19 cellular contexts compared by ENCODE assay signal in the genomic region with DNA sequence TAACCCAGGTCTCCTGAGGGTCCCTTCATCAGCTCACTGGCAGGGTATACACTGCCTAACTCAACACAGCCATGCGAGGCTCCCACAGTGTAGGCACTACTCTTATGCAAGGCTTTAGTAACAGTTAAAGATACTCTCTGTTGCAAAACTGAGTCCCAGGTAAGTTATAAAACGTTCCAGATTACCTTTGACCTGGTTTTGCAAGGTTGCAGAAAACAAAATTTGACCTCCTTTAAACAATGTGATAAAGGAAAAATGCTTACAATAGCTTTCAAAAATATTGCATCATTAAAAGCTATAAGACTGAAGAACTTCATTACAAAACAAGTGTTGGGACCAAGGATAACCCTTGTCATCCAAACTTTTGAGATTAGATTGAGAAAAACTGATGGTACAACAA. TPM values are rescaled to one million over a fixed set of nuclear protein-coding genes. Genes with fewer than 3 reads are reported as not detected.
"Had no signal": no experiment of that assay in that cellular context is flagged by ENCODE, and none has a peak within 500 bp of the region (broad histone marks: within the 10 kb centered on the region; RNA-seq: fewer than 3 reads in every experiment).

No MANE protein-coding gene starts in this region.

- H3K9me3 ChIP-seq: colonic mucosa, esophagus squamous epithelium, gastroesophageal sphincter, ovary, right atrium auricular region, suprapubic skin, thyroid gland, upper lobe of left lung, uterus had no signal

- H3K27ac Mint-ChIP-seq: naive B cell had no signal

- H3K36me3 Mint-ChIP-seq: naive B cell had no signal

- H3K4me1 ChIP-seq: uterus had no signal

- H3K27me3 ChIP-seq: ovary, thyroid gland, upper lobe of left lung, uterus had no signal

- DNase-seq: colonic mucosa; dermis blood vessel endothelial cell; esophagus squamous epithelium; foreskin fibroblast; kidney; left cardiac atrium; left ventricle myocardium superior; mesendoderm; naive B cell; ovary; small intestine; stimulated activated CD4-positive, alpha-beta T cell treated with anti-CD3 and anti-CD28 coated beads, Interleukin-12 subunit alpha, Interleukin-12 subunit beta, amount 100 ng/mL, for 4 hours; stimulated activated naive CD4-positive, alpha-beta T cell treated with Interleukin-2 at 50 U/mL for 16 hours; thyroid gland; upper lobe of left lung; uterus had no signal

- H3K4me3 ChIP-seq: colonic mucosa, esophagus squamous epithelium, gastroesophageal sphincter, ovary, right atrium auricular region, suprapubic skin, thyroid gland, upper lobe of left lung, uterus had no signal

- H3K4me3 Mint-ChIP-seq: naive B cell had no signal

- H3K27ac ChIP-seq: colonic mucosa, esophagus squamous epithelium, gastroesophageal sphincter, ovary, right atrium auricular region, suprapubic skin, thyroid gland, upper lobe of left lung, uterus had no signal

- ATAC-seq: gastroesophageal sphincter, left cardiac atrium, left ventricle myocardium superior had no signal

- H3K9me3 Mint-ChIP-seq: naive B cell had no signal

- H3K36me3 ChIP-seq: colonic mucosa, esophagus squamous epithelium, gastroesophageal sphincter, ovary, right atrium auricular region, suprapubic skin, thyroid gland, upper lobe of left lung, uterus had no signal

RNA-seq across cellular contexts. Expression of gene SLC27A2, which starts 5.5 kb away (rescaled TPM):
- total RNA-seq: left ventricle myocardium superior, right atrium auricular region had no signal
